In the genomic region with DNA sequence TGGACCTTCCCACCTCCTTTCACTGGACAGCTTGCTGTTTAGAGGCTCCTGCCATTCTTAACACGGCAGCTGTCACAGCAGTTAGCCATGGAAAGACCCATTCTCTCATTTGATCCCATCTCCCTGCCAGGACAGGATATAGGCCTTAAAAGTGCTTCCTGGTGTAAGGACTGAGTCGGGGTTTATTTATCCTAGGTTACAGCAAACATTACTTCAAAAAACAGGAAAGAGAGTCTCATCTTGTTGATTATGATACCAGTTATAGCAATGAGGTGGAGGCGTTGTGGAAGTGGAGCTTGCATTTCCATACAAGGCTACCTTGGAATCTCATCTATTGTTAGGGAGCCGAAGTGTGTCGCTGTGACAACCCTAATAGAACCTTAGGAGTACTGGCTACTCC, we compare ENCODE assay signal across 22 cellular contexts. TPM values are rescaled to one million over a fixed set of nuclear protein-coding genes. Genes with fewer than 3 reads are reported as not detected.
A peak's percentile ranks its signal among the peaks of the same experiment; 100 is the strongest.
DNase-seq lines count a peak whose midpoint lies in the region; ATAC-seq, FAIRE-seq and TF ChIP-seq lines count a peak whose summit lies in the region.
"Had no signal": no experiment of that assay in that cellular context is flagged by ENCODE, and none has a peak within 500 bp of the region (broad histone marks: within the 10 kb centered on the region; RNA-seq: fewer than 3 reads in every experiment).

No MANE protein-coding gene starts in this region.

- H3K4me3 ChIP-seq in endothelial cell of umbilical vein (replicated peaks in 1 of 3; ENCODE audit: insufficient read depth in 1 of 3, low read depth in 1 of 3, low read length in 3 of 3) (no peak overlapping the region), spleen (no peak overlapping the region), SK-N-SH (ENCODE audit: low read depth in 2 of 2, low read length in 1 of 2) (no peak overlapping the region)
- H3K4me3 ChIP-seq in CD8-positive, alpha-beta T cell (ENCODE audit: low read depth, low read length) = no peak overlapping the region
- H3K4me3 ChIP-seq: colonic mucosa, gastroesophageal sphincter, HAP-1, lung, stomach had no signal

- no peaks in the 10 kb centered on the region for H3K9me3 ChIP-seq in endothelial cell of umbilical vein (replicated peaks; ENCODE audit: control insufficient read depth, insufficient read depth, low read length)
- no peaks in the 10 kb centered on the region for H3K9me3 ChIP-seq in spleen
- no peaks in the 10 kb centered on the region for H3K9me3 ChIP-seq in SK-N-SH
- no peaks in the 10 kb centered on the region for H3K9me3 ChIP-seq in CD8-positive, alpha-beta T cell (ENCODE audit: low read length)
- H3K9me3 ChIP-seq: colonic mucosa, gastroesophageal sphincter, HAP-1, stomach had no signal

- no peaks in the 10 kb centered on the region for H3K9me3 Mint-ChIP-seq in activated CD8-positive, alpha-beta T cell treated with anti-CD3 and anti-CD28 coated beads, Interleukin-2, amount 10 ng/mL, durations not matched to agents 7 days and 5 days (ENCODE audit: insufficient read depth)
- H3K9me3 Mint-ChIP-seq in activated CD8-positive, alpha-beta T cell treated with anti-CD3 and anti-CD28 coated beads for 36 hours = no peaks in the 10 kb centered on the region
- H3K9me3 Mint-ChIP-seq in T-helper 2 cell treated with Interferon-gamma antibody and Interleukin-4, amounts not matched to agents 5 μg/mL and 100 μg/mL, for 36 hours = no peaks in the 10 kb centered on the region
- H3K9me3 Mint-ChIP-seq in CD8-positive, alpha-beta T cell = no peaks in the 10 kb centered on the region
- H3K9me3 Mint-ChIP-seq: activated CD4-positive, alpha-beta T cell treated with anti-CD3 and anti-CD28 coated beads, Interleukin-2, amount 10 ng/mL, durations not matched to agents 7 days and 5 days; activated naive CD4-positive, alpha-beta T cell treated with anti-CD3 and anti-CD28 coated beads, Interleukin-2, amount 50 U/mL, for 24 hours; CD4-positive, alpha-beta memory T cell had no signal

- TF ChIP-seq POLR2A in endothelial cell of umbilical vein (IDR thresholded peaks at IDR 0.05; ENCODE audit: low read depth, low read length) (no peak), spleen (IDR thresholded peaks at IDR 0.05) (no peak)

- H3K4me1 Mint-ChIP-seq in activated CD8-positive, alpha-beta T cell treated with anti-CD3 and anti-CD28 coated beads, Interleukin-2, amount 10 ng/mL, durations not matched to agents 7 days and 5 days (ENCODE audit: low read depth) = peaks cover 25% of the 10 kb centered on the region
- H3K4me1 Mint-ChIP-seq in activated CD8-positive, alpha-beta T cell treated with anti-CD3 and anti-CD28 coated beads for 36 hours (ENCODE audit: low read depth) = peaks cover 57% of the 10 kb centered on the region
- peaks cover 19% of the 10 kb centered on the region for H3K4me1 Mint-ChIP-seq in T-helper 2 cell treated with Interferon-gamma antibody and Interleukin-4, amounts not matched to agents 5 μg/mL and 100 μg/mL, for 36 hours (ENCODE audit: low read depth)
- H3K4me1 Mint-ChIP-seq in CD8-positive, alpha-beta T cell (ENCODE audit: low read depth) = peaks cover 63% of the 10 kb centered on the region

- POLR2A ChIA-PET in activated CD8-positive, alpha-beta T cell treated with anti-CD3 and anti-CD28 coated beads, Interleukin-2, amount 10 ng/mL, durations not matched to agents 7 days and 5 days (lab: Charles Lee) = interaction anchor here (0.6 kb wide), 1 partner anchor 777 kb away, joined by 3 read pairs; no protein-coding TSS in a partner anchor
- POLR2A ChIA-PET in activated CD8-positive, alpha-beta T cell treated with anti-CD3 and anti-CD28 coated beads for 36 hours (lab: Charles Lee) = interaction anchor here (1.1 to 2.4 kb wide), 6 partner anchors 18 to 121 kb away, joined by 3 to 8 read pairs (median 3); no protein-coding TSS in a partner anchor
- POLR2A ChIA-PET in endothelial cell of umbilical vein (lab: Charles Lee) = no interaction called here
- POLR2A ChIA-PET in SK-N-SH (lab: Yijun Ruan, JAX) = no interaction called here
- POLR2A ChIA-PET in CD8-positive, alpha-beta T cell (lab: Charles Lee) = interaction anchor here (1.4 to 1.8 kb wide), 3 partner anchors 8 to 20 kb away, joined by 3 to 5 read pairs (median 4); no protein-coding TSS in a partner anchor

- DNase-seq in activated CD8-positive, alpha-beta T cell treated with anti-CD3 and anti-CD28 coated beads, Interleukin-2, amount 10 ng/mL, durations not matched to agents 7 days and 5 days = peak; percentile 4
- DNase-seq in activated CD8-positive, alpha-beta T cell treated with anti-CD3 and anti-CD28 coated beads for 36 hours = no peak
- peak; percentile 91 for DNase-seq in NCI-H2029 (lab: John Stamatoyannopoulos, UW)
- peak; percentile 83 for DNase-seq in endothelial cell of umbilical vein (ENCODE audit: low read depth, low spot score)
- no peak for DNase-seq in spleen
- no peak for DNase-seq in T-helper 2 cell treated with Interferon-gamma antibody and Interleukin-4, amounts not matched to agents 5 μg/mL and 100 μg/mL, for 36 hours (ENCODE audit: low spot score)
- no peak for DNase-seq in SK-N-SH
- DNase-seq in CD8-positive, alpha-beta T cell = no peak
- DNase-seq: activated CD4-positive, alpha-beta T cell treated with anti-CD3 and anti-CD28 coated beads, Interleukin-2, amount 10 ng/mL, durations not matched to agents 7 days and 5 days; CD4-positive, alpha-beta memory T cell; colonic mucosa; NCI-H1092; NCI-H446 treated with DMSO at 0.1 percent for 48 hours; PC-3; right cardiac atrium; stomach had no signal

- no peak for ATAC-seq in activated CD8-positive, alpha-beta T cell treated with anti-CD3 and anti-CD28 coated beads, Interleukin-2, amount 10 ng/mL, durations not matched to agents 7 days and 5 days
- no peak for ATAC-seq in activated CD8-positive, alpha-beta T cell treated with anti-CD3 and anti-CD28 coated beads for 36 hours
- no peak for ATAC-seq in CD8-positive, alpha-beta T cell
- ATAC-seq: gastroesophageal sphincter, PC-3 had no signal

- intact Hi-C loops in activated CD8-positive, alpha-beta T cell treated with anti-CD3 and anti-CD28 coated beads for 36 hours (cut with micrococcal nuclease) = no loop called here
- intact Hi-C loops in endothelial cell of umbilical vein (cut with micrococcal nuclease) = loop anchor here (1.0 to 2.0 kb wide), 3 partner anchors 9 to 82 kb away; no protein-coding TSS in a partner anchor
- intact Hi-C loops in spleen (cut with DNase I; ENCODE audit: low total_unique reads) = no loop called here
- intact Hi-C loops in CD8-positive, alpha-beta T cell (cut with DNase I, micrococcal nuclease) = loop anchor here in 1 of 2 experiments (1.0 to 2.0 kb wide), 2 partner anchors 14 to 26 kb away; no protein-coding TSS in a partner anchor

- TF ChIP-seq RAD21 in SK-N-SH (IDR thresholded peaks at IDR 0.05; ENCODE audit: low read length) = no peak

- H3K27me3 Mint-ChIP-seq in activated CD8-positive, alpha-beta T cell treated with anti-CD3 and anti-CD28 coated beads, Interleukin-2, amount 10 ng/mL, durations not matched to agents 7 days and 5 days (ENCODE audit: low read depth) = no peaks in the 10 kb centered on the region
- no peaks in the 10 kb centered on the region for H3K27me3 Mint-ChIP-seq in activated CD8-positive, alpha-beta T cell treated with anti-CD3 and anti-CD28 coated beads for 36 hours
- no peaks in the 10 kb centered on the region for H3K27me3 Mint-ChIP-seq in T-helper 2 cell treated with Interferon-gamma antibody and Interleukin-4, amounts not matched to agents 5 μg/mL and 100 μg/mL, for 36 hours (ENCODE audit: low read depth)
- H3K27me3 Mint-ChIP-seq in CD8-positive, alpha-beta T cell (ENCODE audit: low read depth) = no peaks in the 10 kb centered on the region
- H3K27me3 Mint-ChIP-seq: activated CD4-positive, alpha-beta T cell treated with anti-CD3 and anti-CD28 coated beads, Interleukin-2, amount 10 ng/mL, durations not matched to agents 7 days and 5 days; activated naive CD4-positive, alpha-beta T cell treated with anti-CD3 and anti-CD28 coated beads, Interleukin-2, amount 50 U/mL, for 24 hours; CD4-positive, alpha-beta memory T cell had no signal

- dilution Hi-C loops in endothelial cell of umbilical vein (cut with MboI; ENCODE audit: extremely low pct_ligation_motif_present, low sequenced_read_pairs) = no loop called here

- FAIRE-seq in endothelial cell of umbilical vein (lab: Jason Lieb, UNC) = peak; percentile 70

- no peak overlapping the region for H3K27ac Mint-ChIP-seq in activated CD8-positive, alpha-beta T cell treated with anti-CD3 and anti-CD28 coated beads, Interleukin-2, amount 10 ng/mL, durations not matched to agents 7 days and 5 days
- no peak overlapping the region for H3K27ac Mint-ChIP-seq in activated CD8-positive, alpha-beta T cell treated with anti-CD3 and anti-CD28 coated beads for 36 hours
- H3K27ac Mint-ChIP-seq in T-helper 2 cell treated with Interferon-gamma antibody and Interleukin-4, amounts not matched to agents 5 μg/mL and 100 μg/mL, for 36 hours = no peak overlapping the region
- no peak overlapping the region for H3K27ac Mint-ChIP-seq in CD8-positive, alpha-beta T cell
- H3K27ac Mint-ChIP-seq: activated CD4-positive, alpha-beta T cell treated with anti-CD3 and anti-CD28 coated beads, Interleukin-2, amount 10 ng/mL, durations not matched to agents 7 days and 5 days had no signal

- H3K27me3 ChIP-seq in endothelial cell of umbilical vein (ENCODE audit: control insufficient read depth in 2 of 2, insufficient read depth in 2 of 2, low read length in 2 of 2) = peaks cover 4 to 12% of the 10 kb centered on the region in 2 experiments
- no peaks in the 10 kb centered on the region for H3K27me3 ChIP-seq in spleen (replicated peaks in 1 of 7)
- H3K27me3 ChIP-seq in SK-N-SH (ENCODE audit: insufficient read depth) = no peaks in the 10 kb centered on the region; the same call in 1 of the 2 replicates
- no peaks in the 10 kb centered on the region for H3K27me3 ChIP-seq in CD8-positive, alpha-beta T cell (ENCODE audit: insufficient read depth, low read length)
- H3K27me3 ChIP-seq: colonic mucosa, gastroesophageal sphincter, stomach had no signal

- H3K4me2 ChIP-seq in endothelial cell of umbilical vein (ENCODE audit: insufficient read depth, low read length) (no peak overlapping the region), SK-N-SH (no peak overlapping the region)

- no peaks in the 10 kb centered on the region for H3K9me1 ChIP-seq in endothelial cell of umbilical vein (replicated peaks; ENCODE audit: control insufficient read depth, extremely low read depth, insufficient read depth, low read length)

- H3K27ac ChIP-seq in endothelial cell of umbilical vein (ENCODE audit: insufficient read depth, low read depth, low read length) (no peak overlapping the region), spleen (peak overlapping the region in 5 of 8 donors; percentile 41 to 64 (median 50)), SK-N-SH (ENCODE audit: low read depth in 2 of 2, low read length in 1 of 2) (no peak overlapping the region)
- H3K27ac ChIP-seq in CD8-positive, alpha-beta T cell (ENCODE audit: low read depth, low read length) = no peak overlapping the region
- H3K27ac ChIP-seq: colonic mucosa, epithelial cell of prostate, gastroesophageal sphincter had no signal

- H2AFZ ChIP-seq in endothelial cell of umbilical vein (ENCODE audit: low read depth, low read length) = peak overlapping the region; percentile 35
- H2AFZ ChIP-seq in SK-N-SH (ENCODE audit: low read depth) = no peak overlapping the region

- no TSS peak for BruUV-seq in endothelial cell of umbilical vein (replicated peaks; lab: Mats Ljungman, UMichigan)

- H3K4me3 Mint-ChIP-seq in activated CD8-positive, alpha-beta T cell treated with anti-CD3 and anti-CD28 coated beads, Interleukin-2, amount 10 ng/mL, durations not matched to agents 7 days and 5 days = no peak overlapping the region
- H3K4me3 Mint-ChIP-seq in activated CD8-positive, alpha-beta T cell treated with anti-CD3 and anti-CD28 coated beads for 36 hours = no peak overlapping the region
- no peak overlapping the region for H3K4me3 Mint-ChIP-seq in T-helper 2 cell treated with Interferon-gamma antibody and Interleukin-4, amounts not matched to agents 5 μg/mL and 100 μg/mL, for 36 hours
- H3K4me3 Mint-ChIP-seq in CD8-positive, alpha-beta T cell = no peak overlapping the region
- H3K4me3 Mint-ChIP-seq: activated CD4-positive, alpha-beta T cell treated with anti-CD3 and anti-CD28 coated beads, Interleukin-2, amount 10 ng/mL, durations not matched to agents 7 days and 5 days; activated naive CD4-positive, alpha-beta T cell treated with anti-CD3 and anti-CD28 coated beads, Interleukin-2, amount 50 U/mL, for 24 hours; CD4-positive, alpha-beta memory T cell; immature natural killer cell had no signal

- H3K9me2 ChIP-seq in SK-N-SH = no peaks in the 10 kb centered on the region

- H3K9ac ChIP-seq in endothelial cell of umbilical vein (replicated peaks; ENCODE audit: extremely low read depth, insufficient read depth, low read length) (no peak overlapping the region), SK-N-SH (no peak overlapping the region)

- H3K36me3 Mint-ChIP-seq in activated CD8-positive, alpha-beta T cell treated with anti-CD3 and anti-CD28 coated beads, Interleukin-2, amount 10 ng/mL, durations not matched to agents 7 days and 5 days (ENCODE audit: low read depth) = no peaks in the 10 kb centered on the region
- H3K36me3 Mint-ChIP-seq in activated CD8-positive, alpha-beta T cell treated with anti-CD3 and anti-CD28 coated beads for 36 hours (ENCODE audit: low read depth) = no peaks in the 10 kb centered on the region
- no peaks in the 10 kb centered on the region for H3K36me3 Mint-ChIP-seq in T-helper 2 cell treated with Interferon-gamma antibody and Interleukin-4, amounts not matched to agents 5 μg/mL and 100 μg/mL, for 36 hours (ENCODE audit: low read depth)
- no peaks in the 10 kb centered on the region for H3K36me3 Mint-ChIP-seq in CD8-positive, alpha-beta T cell
- H3K36me3 Mint-ChIP-seq: activated naive CD4-positive, alpha-beta T cell treated with anti-CD3 and anti-CD28 coated beads, Interleukin-2, amount 50 U/mL, for 24 hours; CD4-positive, alpha-beta memory T cell; immature natural killer cell had no signal

- H3K79me2 ChIP-seq in endothelial cell of umbilical vein (ENCODE audit: control insufficient read depth, insufficient read depth, low read length) (no peaks in the 10 kb centered on the region), SK-N-SH (ENCODE audit: insufficient read depth) (no peaks in the 10 kb centered on the region)

- no peak for TF ChIP-seq CTCF in activated CD8-positive, alpha-beta T cell treated with anti-CD3 and anti-CD28 coated beads for 36 hours (IDR thresholded peaks at IDR 0.05)
- TF ChIP-seq CTCF in endothelial cell of umbilical vein (IDR thresholded peaks at IDR 0.05; ENCODE audit: extremely low read depth in 1 of 2, insufficient read depth in 1 of 2, low read depth in 1 of 2, low read length in 2 of 2) (no peak), spleen (IDR thresholded peaks at IDR 0.05 in 8 of 11, conservative IDR thresholded peaks at IDR 0.05 in 3 of 11) (no peak), SK-N-SH (IDR thresholded peaks at IDR 0.05) (no peak)
- TF ChIP-seq CTCF in CD8-positive, alpha-beta T cell (IDR thresholded peaks at IDR 0.05) = no peak

- no peaks in the 10 kb centered on the region for H3K4me1 ChIP-seq in endothelial cell of umbilical vein (ENCODE audit: control insufficient read depth, extremely low read depth, insufficient read depth, low read length)
- peaks cover 10 to 61% (median 32%) of the 10 kb centered on the region in 6 donors for H3K4me1 ChIP-seq in spleen
- H3K4me1 ChIP-seq in SK-N-SH (ENCODE audit: control insufficient read depth in 1 of 2, insufficient read depth in 2 of 2, low read depth in 1 of 2, low read length in 1 of 2) = peaks cover 0 to 4% of the 10 kb centered on the region in 2 experiments; a peak in 1 of 4 replicates
- H3K4me1 ChIP-seq in CD8-positive, alpha-beta T cell (ENCODE audit: insufficient read depth, low read length) = peaks cover 38% of the 10 kb centered on the region
- H3K4me1 ChIP-seq: colonic mucosa, gastroesophageal sphincter, HAP-1 had no signal

- H3K36me3 ChIP-seq in endothelial cell of umbilical vein (ENCODE audit: control insufficient read depth in 2 of 2, extremely low read depth in 1 of 2, insufficient read depth in 2 of 2, low read length in 2 of 2) = no peaks in the 10 kb centered on the region
- H3K36me3 ChIP-seq in spleen = no peaks in the 10 kb centered on the region
- H3K36me3 ChIP-seq in SK-N-SH (replicated peaks in 1 of 2; ENCODE audit: control insufficient read depth in 1 of 2, insufficient read depth in 2 of 2, low read length in 1 of 2) = peaks cover 0 to 3% of the 10 kb centered on the region in 2 experiments
- H3K36me3 ChIP-seq in CD8-positive, alpha-beta T cell (ENCODE audit: insufficient read depth, low read length) = no peaks in the 10 kb centered on the region
- H3K36me3 ChIP-seq: colonic mucosa, gastroesophageal sphincter, HAP-1, stomach had no signal

- WGBS in spleen, 5 donors = 65 to 79% (median 71%) methylated on average over 5 of the region's 5 CpGs
- WGBS in SK-N-SH (ENCODE audit: low lambda C conversion rate) = 76% methylated on average over 5 of the region's 5 CpGs

- CTCF ChIA-PET in activated CD8-positive, alpha-beta T cell treated with anti-CD3 and anti-CD28 coated beads, Interleukin-2, amount 10 ng/mL, durations not matched to agents 7 days and 5 days (lab: Charles Lee) = interaction anchor here (2.2 to 9.7 kb wide), 2 partner anchors 25 to 226 kb away, joined by 9 to 99 read pairs; no protein-coding TSS in a partner anchor
- CTCF ChIA-PET in activated CD8-positive, alpha-beta T cell treated with anti-CD3 and anti-CD28 coated beads for 36 hours (lab: Charles Lee) = interaction anchor here (0.6 to 1.9 kb wide), 8 partner anchors 9 to 306 kb away, joined by 3 to 7 read pairs (median 4); no protein-coding TSS in a partner anchor
- CTCF ChIA-PET in endothelial cell of umbilical vein (lab: Charles Lee) = interaction anchor here (1.3 to 3.7 kb wide), 3 partner anchors 9 to 352 kb away, joined by 3 to 12 read pairs (median 3); no protein-coding TSS in a partner anchor
- CTCF ChIA-PET in SK-N-SH (lab: Yijun Ruan, JAX) = interaction anchor here (0.8 to 1.6 kb wide), 5 partner anchors 9 to 447 kb away, joined by 3 to 6 read pairs (median 3); no protein-coding TSS in a partner anchor
- CTCF ChIA-PET in CD8-positive, alpha-beta T cell (lab: Charles Lee) = interaction anchor here (1.0 to 3.0 kb wide), 8 partner anchors 9 to 447 kb away, joined by 3 to 31 read pairs (median 3); no protein-coding TSS in a partner anchor

- no peaks in the 10 kb centered on the region for H3F3A ChIP-seq in SK-N-SH (replicated peaks; ENCODE audit: insufficient read depth)

- TF ChIP-seq EP300 in SK-N-SH (IDR thresholded peaks at IDR 0.05; ENCODE audit: borderline replicate concordance in 1 of 2, low read depth in 1 of 2, low read length in 1 of 2) = no peak

- H4K20me1 ChIP-seq in endothelial cell of umbilical vein (replicated peaks; ENCODE audit: control insufficient read depth, extremely low read depth, insufficient read depth, low read length) = no peaks in the 10 kb centered on the region
- H4K20me1 ChIP-seq in SK-N-SH (ENCODE audit: insufficient read depth) = no peaks in the 10 kb centered on the region

RNA-seq across cellular contexts. Expression of gene ETS1, which starts 17.4 kb away (rescaled TPM):
- total RNA-seq in activated CD8-positive, alpha-beta T cell treated with anti-CD3 and anti-CD28 coated beads, Interleukin-2, amount 10 ng/mL, durations not matched to agents 7 days and 5 days = 100 to 1,000 TPM; 456 to 467 TPM
- total RNA-seq in activated CD8-positive, alpha-beta T cell treated with anti-CD3 and anti-CD28 coated beads for 36 hours = 100 to 1,000 TPM; 527 to 532 TPM
- total RNA-seq in endothelial cell of umbilical vein (108 and 115 TPM in 2 replicates), spleen (100 to 1,000 TPM; 328 to 455 (median 371) TPM)
- polyA plus RNA-seq in endothelial cell of umbilical vein (26.7 and 34.2 TPM in 2 replicates), spleen (10 to 100 TPM; 58.1 to 95.2 (median 90.3) TPM), SK-N-SH (2012; rRNA removed) (14.5 and 17.4 TPM in 2 replicates)
- polyA plus RNA-seq in endothelial cell of umbilical vein (2011; cell fraction: cytosol; rRNA removed) = 33.3 and 34.2 TPM in 2 replicates
- polyA plus RNA-seq in endothelial cell of umbilical vein (2011; cell fraction: nucleus; rRNA removed) = 31.6 and 32.1 TPM in 2 replicates
- 57.6 and 58.6 TPM in 2 replicates for polyA plus RNA-seq in endothelial cell of umbilical vein (2012)
- polyA minus RNA-seq in endothelial cell of umbilical vein = 66.7 and 75.6 TPM in 2 replicates
- 3.8 TPM for polyA minus RNA-seq in endothelial cell of umbilical vein (2011; cell fraction: cytosol; rRNA and poly(A)+ RNA removed)
- polyA minus RNA-seq in endothelial cell of umbilical vein (2011; cell fraction: nucleus; rRNA and poly(A)+ RNA removed) = 73.3 and 89.4 TPM in 2 replicates
- polyA plus RNA-seq in SK-N-SH (2012; cell fraction: cytosol; rRNA removed) = 14.8 and 15.5 TPM in 2 replicates
- polyA plus RNA-seq in SK-N-SH (2012; cell fraction: nucleus; rRNA removed) = 11.9 and 17.6 TPM in 2 replicates
- 100 to 1,000 TPM; 338 to 345 TPM for total RNA-seq in CD8-positive, alpha-beta T cell

Comparison
In these comparisons a context has a peak if more than half of its experiments do, and no peak if none do; other contexts are left out.
1. DNase-seq: peak in activated CD8-positive, alpha-beta T cell treated with anti-CD3 and anti-CD28 coated beads, Interleukin-2, amount 10 ng/mL, durations not matched to agents 7 days and 5 days (single experiment), NCI-H2029 (single experiment) and endothelial cell of umbilical vein (single experiment); none in activated CD8-positive, alpha-beta T cell treated with anti-CD3 and anti-CD28 coated beads for 36 hours (single experiment), spleen (single experiment), T-helper 2 cell treated with Interferon-gamma antibody and Interleukin-4, amounts not matched to agents 5 μg/mL and 100 μg/mL, for 36 hours (single experiment), SK-N-SH (single experiment) and CD8-positive, alpha-beta T cell (0 of 7).
2. H3K27ac ChIP-seq: peak in spleen (5 of 8); none in endothelial cell of umbilical vein (single experiment), SK-N-SH (0 of 2) and CD8-positive, alpha-beta T cell (single experiment).
3. POLR2A ChIA-PET loops: an anchor here in activated CD8-positive, alpha-beta T cell treated with anti-CD3 and anti-CD28 coated beads, Interleukin-2, amount 10 ng/mL, durations not matched to agents 7 days and 5 days (0.6 kb wide), activated CD8-positive, alpha-beta T cell treated with anti-CD3 and anti-CD28 coated beads for 36 hours (1.1 to 2.4 kb wide) and CD8-positive, alpha-beta T cell (1.4 to 1.8 kb wide); none called in endothelial cell of umbilical vein and SK-N-SH.